In genomic region chr2:207905546-207905945, GRCh38 we compare ENCODE assay signal across 31 cellular contexts.
"Had no signal": no experiment of that assay in that cellular context is flagged by ENCODE, and none has a peak within 500 bp of the region (broad histone marks: within the 10 kb centered on the region; RNA-seq: fewer than 3 reads in every experiment).

No MANE protein-coding gene starts in this region.

- H3K36me3 ChIP-seq: uterus had no signal

- ATAC-seq: activated CD8-positive, alpha-beta T cell treated with anti-CD3 and anti-CD28 coated beads, Interleukin-2, amount 10 ng/mL, durations not matched to agents 7 days and 5 days; naive thymus-derived CD4-positive, alpha-beta T cell; stimulated activated memory B cell treated with anti-CD40 and anti-IgM and Interleukin-4, amounts not matched to agents 10 μg/mL and 1 μg/mL and 100 μg/mL, for 72 hours; stimulated activated naive CD8-positive, alpha-beta T cell treated with anti-CD3 and anti-CD28 coated beads, Interleukin-15, amount 100 ng/mL, for 72 hours had no signal

- H3K4me1 ChIP-seq: esophagus squamous epithelium, left ventricle myocardium inferior, uterus had no signal

- H3K4me3 ChIP-seq: esophagus squamous epithelium, left ventricle myocardium inferior, sigmoid colon, smooth muscle cell, uterus had no signal

- H3K4me1 Mint-ChIP-seq: activated B cell treated with CpG ODN at 0.5 μM for 24 hours; naive thymus-derived CD4-positive, alpha-beta T cell; stimulated activated memory B cell treated with anti-CD40 and anti-IgM and Interleukin-4, amounts not matched to agents 10 μg/mL and 1 μg/mL and 100 μg/mL, for 72 hours; stimulated activated naive CD8-positive, alpha-beta T cell treated with anti-CD3 and anti-CD28 coated beads, Interleukin-15, amount 100 ng/mL, for 72 hours had no signal

- H3K27me3 Mint-ChIP-seq: activated B cell treated with CpG ODN at 0.5 μM for 24 hours; activated naive CD8-positive, alpha-beta T cell; central memory CD8-positive, alpha-beta T cell; naive thymus-derived CD4-positive, alpha-beta T cell; stimulated activated memory B cell treated with anti-CD40 and anti-IgM and Interleukin-4, amounts not matched to agents 10 μg/mL and 1 μg/mL and 100 μg/mL, for 72 hours; stimulated activated naive CD8-positive, alpha-beta T cell treated with anti-CD3 and anti-CD28 coated beads, Interleukin-15, amount 100 ng/mL, for 72 hours; type B pancreatic cell had no signal

- DNase-seq: activated B cell treated with CpG ODN at 0.5 μM for 24 hours; activated CD8-positive, alpha-beta T cell treated with anti-CD3 and anti-CD28 coated beads, Interleukin-2, amount 10 ng/mL, durations not matched to agents 7 days and 5 days; activated effector memory CD4-positive, alpha-beta T cell treated with Interleukin-2 at 50 U/mL for 16 hours; activated naive CD4-positive, alpha-beta T cell treated with Interleukin-2 at 50 U/mL for 16 hours; activated T-cell treated with anti-CD3 and anti-CD28 coated beads for 4 hours; anterior cingulate cortex; dermis blood vessel endothelial cell; effector CD4-positive, alpha-beta T cell; esophagus squamous epithelium; foreskin melanocyte; left ventricle myocardium inferior; naive thymus-derived CD4-positive, alpha-beta T cell; sigmoid colon; stimulated activated CD4-positive, alpha-beta T cell treated with anti-CD3 and anti-CD28 coated beads, Interleukin-1b, Interleukin-23, amount 100 ng/mL, for 48 hours; stimulated activated CD4-positive, alpha-beta T cell treated with anti-CD3 and anti-CD28 coated beads, Interleukin-4, amount 100 ng/mL, for 4 hours; stimulated activated CD8-positive, alpha-beta memory T cell treated with anti-CD3 and anti-CD28 coated beads, Interleukin-4, amount 100 ng/mL, for 48 hours; stimulated activated naive CD8-positive, alpha-beta T cell treated with anti-CD3 and anti-CD28 coated beads, Interleukin-15, amount 100 ng/mL, for 72 hours; substantia nigra; T-helper 2 cell; uterus had no signal

- H3K4me3 Mint-ChIP-seq: activated B cell treated with CpG ODN at 0.5 μM for 24 hours; activated CD8-positive, alpha-beta T cell treated with anti-CD3 and anti-CD28 coated beads, Interleukin-2, amount 10 ng/mL, durations not matched to agents 7 days and 5 days; activated naive CD8-positive, alpha-beta T cell; central memory CD8-positive, alpha-beta T cell; mesothelial cell of epicardium; naive thymus-derived CD4-positive, alpha-beta T cell; stimulated activated memory B cell treated with anti-CD40 and anti-IgM and Interleukin-4, amounts not matched to agents 10 μg/mL and 1 μg/mL and 100 μg/mL, for 72 hours; stimulated activated naive CD8-positive, alpha-beta T cell treated with anti-CD3 and anti-CD28 coated beads, Interleukin-15, amount 100 ng/mL, for 72 hours; type B pancreatic cell had no signal

- H3K27me3 ChIP-seq: esophagus squamous epithelium, neutrophil, sigmoid colon, uterus had no signal

- FAIRE-seq: bronchial epithelial cell, colon, endometrium had no signal

- H3K4me2 ChIP-seq: smooth muscle cell had no signal

- H3K27ac ChIP-seq: epithelial cell of prostate, esophagus squamous epithelium, left ventricle myocardium inferior, neutrophil, sigmoid colon, uterus had no signal

- H3K9me3 ChIP-seq: esophagus squamous epithelium, left ventricle myocardium inferior, neutrophil, sigmoid colon, uterus had no signal

- H3K9me3 Mint-ChIP-seq: activated B cell treated with CpG ODN at 0.5 μM for 24 hours; central memory CD8-positive, alpha-beta T cell; mesothelial cell of epicardium; naive thymus-derived CD4-positive, alpha-beta T cell; stimulated activated memory B cell treated with anti-CD40 and anti-IgM and Interleukin-4, amounts not matched to agents 10 μg/mL and 1 μg/mL and 100 μg/mL, for 72 hours; stimulated activated naive CD8-positive, alpha-beta T cell treated with anti-CD3 and anti-CD28 coated beads, Interleukin-15, amount 100 ng/mL, for 72 hours; type B pancreatic cell had no signal

- H3K27ac Mint-ChIP-seq: activated B cell treated with CpG ODN at 0.5 μM for 24 hours; activated CD8-positive, alpha-beta T cell treated with anti-CD3 and anti-CD28 coated beads, Interleukin-2, amount 10 ng/mL, durations not matched to agents 7 days and 5 days; activated naive CD8-positive, alpha-beta T cell; mesothelial cell of epicardium; naive thymus-derived CD4-positive, alpha-beta T cell; stimulated activated memory B cell treated with anti-CD40 and anti-IgM and Interleukin-4, amounts not matched to agents 10 μg/mL and 1 μg/mL and 100 μg/mL, for 72 hours; stimulated activated naive CD8-positive, alpha-beta T cell treated with anti-CD3 and anti-CD28 coated beads, Interleukin-15, amount 100 ng/mL, for 72 hours; type B pancreatic cell had no signal
